Comparison of ENCODE assay signal across 8 cellular contexts in the genomic region with DNA sequence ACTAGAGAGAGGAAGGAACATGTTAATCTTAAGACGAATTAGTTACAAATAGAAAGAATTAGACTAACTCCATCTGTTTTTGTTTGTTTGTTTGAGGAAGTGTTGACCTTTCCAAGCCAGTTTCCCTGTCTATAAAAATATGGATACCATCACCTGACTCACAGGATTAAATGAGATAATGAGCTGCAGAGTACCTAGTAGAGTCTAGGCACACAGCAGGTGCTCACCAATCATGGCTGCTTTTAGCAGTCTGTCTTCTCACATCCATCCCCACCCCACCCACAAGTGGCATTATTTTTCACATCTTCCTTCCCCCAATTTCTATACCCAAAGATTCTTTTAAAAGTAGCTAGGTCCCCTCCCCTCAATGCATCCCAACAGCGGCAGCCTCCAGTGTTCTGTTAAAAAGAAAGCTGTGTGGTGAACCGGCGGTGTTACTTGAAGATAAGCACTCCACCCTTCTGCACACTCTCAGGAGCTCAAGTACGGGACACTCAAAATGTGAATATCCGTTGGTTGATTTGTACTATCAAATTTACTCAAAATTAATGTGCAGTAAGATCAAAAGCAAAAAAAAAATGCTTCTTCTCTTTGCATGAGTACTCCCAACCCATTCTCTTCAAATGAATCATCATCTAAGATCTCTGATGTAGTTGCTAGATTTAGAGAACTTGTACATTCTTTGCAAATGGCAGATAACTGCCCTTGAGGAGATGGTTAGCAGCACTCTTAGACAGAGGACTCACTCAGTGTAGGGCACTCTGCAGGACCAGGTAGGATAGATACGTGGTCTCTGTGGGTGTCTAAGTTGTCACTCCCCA.
DNase-seq lines count a peak whose midpoint lies in the region; ATAC-seq, FAIRE-seq and TF ChIP-seq lines count a peak whose summit lies in the region.

No MANE protein-coding gene starts in this region.

- H3K27me3 Mint-ChIP-seq in mesothelial cell of epicardium (ENCODE audit: low read depth): no peaks in the 10 kb centered on the region

- H3K4me1 ChIP-seq in A549 (peaks cover 68% of the 10 kb centered on the region), GM12878 (ENCODE audit: control insufficient read depth, insufficient read depth, low read length) (peaks cover 17% of the 10 kb centered on the region)

- H3K9ac ChIP-seq in GM12878 (ENCODE audit: control insufficient read depth, insufficient read depth, low read length): no peak overlapping the region; the same call in 1 of the 2 replicates

- H3K4me2 ChIP-seq in A549: peak overlapping the region; percentile 90
- H3K4me2 ChIP-seq in GM12878 (ENCODE audit: control insufficient read depth, insufficient read depth): peak overlapping the region; percentile 95

- RAD21 ChIA-PET in GM12878 (lab: Charles Lee; ENCODE audit: unreplicated experiment): interaction anchor here (0.7 to 2.0 kb wide), 11 partner anchors 9 to 72 kb away, joined by 3 to 20 read pairs (median 4); no protein-coding TSS in a partner anchor

- POLR2A ChIA-PET in A549 (lab: Yijun Ruan, JAX): interaction anchor here (0.6 kb wide), 1 partner anchor 86 kb away, joined by 6 read pairs; no protein-coding TSS in a partner anchor
- POLR2A ChIA-PET in GM12878 (lab: Charles Lee): interaction anchor here (0.7 to 4.4 kb wide), 7 partner anchors 9 to 58 kb away, joined by 3 to 30 read pairs (median 4); no protein-coding TSS in a partner anchor

- no TSS peak for BruUV-seq in GM12878 (replicated peaks; lab: Mats Ljungman, UMichigan)

- intact Hi-C loops in GM12878 (cut with micrococcal nuclease; ENCODE audit: unreplicated experiment): loop anchor here (2.0 kb wide), 1 partner anchor 34 kb away; no protein-coding TSS in a partner anchor

- no peaks in the 10 kb centered on the region for H3K9me3 Mint-ChIP-seq in mesothelial cell of epicardium

- no peak for TF ChIP-seq RAD21 in A549 (conservative IDR thresholded peaks at IDR 0.05 in 1 of 2, IDR thresholded peaks at IDR 0.05 in 1 of 2)
- TF ChIP-seq RAD21 in GM12878 (IDR thresholded peaks at IDR 0.05; ENCODE audit: insufficient read depth, low read depth, low read length): no peak

- FAIRE-seq in A549 (lab: Jason Lieb, UNC) (no peak), GM12878 (lab: Jason Lieb, UNC) (peak; percentile 87)

- peaks cover 79% of the 10 kb centered on the region for H3K79me2 ChIP-seq in GM12878 (ENCODE audit: control insufficient read depth, insufficient read depth, low read length)

- in situ Hi-C loops in GM12878 (cut with MboI): no loop called here

- SMC1A ChIA-PET in GM12878 (lab: Charles Lee; ENCODE audit: uncharacterized antibody, unreplicated experiment): interaction anchor here (0.9 to 5.2 kb wide), 21 partner anchors 8 to 116 kb away, joined by 3 to 36 read pairs (median 6); no protein-coding TSS in a partner anchor

- ATAC-seq in A549 (peak in 1 of 2 experiments; percentile 12; a peak in 3 of 6 replicates), GM18861 (IDR thresholded peaks at IDR 0.05; ENCODE audit: unreplicated experiment) (peak; percentile 78), HG03095 (IDR thresholded peaks at IDR 0.05; ENCODE audit: unreplicated experiment) (peak; percentile 61), GM12878 (peak; percentile 92)

- no peak for TF ChIP-seq CTCF in A549 (IDR thresholded peaks at IDR 0.05)
- no peak for TF ChIP-seq CTCF in GM12878 (IDR thresholded peaks at IDR 0.05 in 2 of 3, conservative IDR thresholded peaks at IDR 0.05 in 1 of 3; ENCODE audit: control insufficient read depth in 2 of 3, extremely low read depth in 1 of 3, insufficient read depth in 1 of 3, low read depth in 3 of 3, low read length in 3 of 3)
- TF ChIP-seq CTCF in mesothelial cell of epicardium (IDR thresholded peaks at IDR 0.05; ENCODE audit: unreplicated experiment): no peak
- no peak for TF ChIP-seq CTCF in coronary artery (IDR thresholded peaks at IDR 0.05)

- H3K4me1 Mint-ChIP-seq in mesothelial cell of epicardium: peaks cover 4% of the 10 kb centered on the region

- H3K4me3 Mint-ChIP-seq in mesothelial cell of epicardium: no peak overlapping the region

- no peaks in the 10 kb centered on the region for H3K36me3 Mint-ChIP-seq in mesothelial cell of epicardium

- peaks cover 0 to 5% of the 10 kb centered on the region in 2 experiments; a peak in 2 of 4 replicates for H3K36me3 ChIP-seq in GM12878 (ENCODE audit: control insufficient read depth in 2 of 2, insufficient read depth in 2 of 2, low read length in 1 of 2)

- H3K27me3 ChIP-seq in GM12878 (replicated peaks in 1 of 2; ENCODE audit: control insufficient read depth in 2 of 2, insufficient read depth in 2 of 2, low read length in 1 of 2): no peaks in the 10 kb centered on the region

- no peak for TF ChIP-seq EP300 in A549 (IDR thresholded peaks at IDR 0.05)
- 0 out of 4 replicates have a peak, but pooled peaks of 1 of the 2 experiments have one; percentile 16 for TF ChIP-seq EP300 in GM12878 (IDR thresholded peaks at IDR 0.05; ENCODE audit: borderline replicate concordance in 1 of 2, control insufficient read depth in 1 of 2, low read depth in 2 of 2, low read length in 2 of 2)

- H3K4me3 ChIP-seq in A549: no peak overlapping the region
- H3K4me3 ChIP-seq in GM12878: peak overlapping the region; percentile 4; the same call in 1 of the 2 replicates
- no peak overlapping the region for H3K4me3 ChIP-seq in coronary artery

- 77% methylated on average over 7 of the region's 7 CpGs for WGBS in A549 (ENCODE audit: missing lambda C conversion rate)
- 0% methylated on average over 7 of the region's 7 CpGs for WGBS in GM12878 (ENCODE audit: insufficient coverage, insufficient replicate concordance, low lambda C conversion rate, missing lambda C conversion rate)

- H3K27ac ChIP-seq in A549 (peak overlapping the region; percentile 48 to 86; a peak in 4 of 6 replicates), GM12878 (ENCODE audit: control insufficient read depth, insufficient read depth) (peak overlapping the region; percentile 65), coronary artery (no peak overlapping the region)

- DNase-seq in A549 (ENCODE audit: low read depth in 1 of 2, low spot score in 1 of 2) (no peak), GM12878 (ENCODE audit: low read depth, low spot score) (no peak), COLO668 (lab: John Stamatoyannopoulos, UW; ENCODE audit: unreplicated experiment) (no peak), mesothelial cell of epicardium (ENCODE audit: low spot score in 2 of 2, unreplicated experiment in 2 of 2) (no peak), coronary artery (ENCODE audit: low spot score) (no peak), activated gamma-delta T cell treated with Interleukin-2 at 50 U/mL for 16 hours (no peak)

- TF ChIP-seq POLR2A in A549 (IDR thresholded peaks at IDR 0.05; ENCODE audit: low read length): no peak
- no peak for TF ChIP-seq POLR2A in GM12878 (IDR thresholded peaks at IDR 0.05; ENCODE audit: low read depth, low read length)

- H4K20me1 ChIP-seq in GM12878 (ENCODE audit: control insufficient read depth, insufficient read depth): no peaks in the 10 kb centered on the region

- H3K9me3 ChIP-seq in A549 (no peaks in the 10 kb centered on the region), GM12878 (replicated peaks; ENCODE audit: control insufficient read depth, insufficient read depth, low read length) (no peaks in the 10 kb centered on the region)

- no peak overlapping the region; the same call in 1 of the 2 replicates for H2AFZ ChIP-seq in GM12878 (ENCODE audit: control insufficient read depth, low read depth, low read length)

- H3K27ac Mint-ChIP-seq in mesothelial cell of epicardium: no peak overlapping the region

- CTCF ChIA-PET in A549 (lab: Yijun Ruan, JAX) (interaction anchor here (1.1 to 1.2 kb wide), 2 partner anchors 19 to 29 kb away, joined by 4 to 6 read pairs; no protein-coding TSS in a partner anchor), GM12878 (lab: Yijun Ruan, JAX) (interaction anchor here (1.0 to 3.1 kb wide), 5 partner anchors 10 to 29 kb away, joined by 3 to 14 read pairs (median 11); no protein-coding TSS in a partner anchor)

TF ChIP-seq in A549, 52 proteins besides CTCF, POLR2A, EP300 and RAD21:
- TF ChIP-seq ZFP36 (IDR thresholded peaks at IDR 0.05; ENCODE audit: borderline replicate concordance, partially characterized antibody) (no peak), JUNB (IDR thresholded peaks at IDR 0.05) (0 out of 2 replicates have a peak, but pooled peaks have one; percentile 16)

TF ChIP-seq in GM12878, 131 proteins besides CTCF, POLR2A, EP300 and RAD21 (continues in another document):
- TF ChIP-seq MEF2B (IDR thresholded peaks at IDR 0.05; ENCODE audit: partially characterized antibody, poor library complexity, severe bottlenecking) (no peak), RUNX3 (IDR thresholded peaks at IDR 0.05; ENCODE audit: low read length) (peak; percentile 83), ZNF384 (IDR thresholded peaks at IDR 0.05; ENCODE audit: borderline replicate concordance, low read depth, low read length) (peak; percentile 45; the same call in 1 of the 2 replicates), HDGF (IDR thresholded peaks at IDR 0.05) (no peak), ZNF622 (IDR thresholded peaks at IDR 0.05) (no peak), TCF12 (IDR thresholded peaks at IDR 0.05; ENCODE audit: low read depth, low read length) (no peak)
- TF ChIP-seq, protein P1, sequence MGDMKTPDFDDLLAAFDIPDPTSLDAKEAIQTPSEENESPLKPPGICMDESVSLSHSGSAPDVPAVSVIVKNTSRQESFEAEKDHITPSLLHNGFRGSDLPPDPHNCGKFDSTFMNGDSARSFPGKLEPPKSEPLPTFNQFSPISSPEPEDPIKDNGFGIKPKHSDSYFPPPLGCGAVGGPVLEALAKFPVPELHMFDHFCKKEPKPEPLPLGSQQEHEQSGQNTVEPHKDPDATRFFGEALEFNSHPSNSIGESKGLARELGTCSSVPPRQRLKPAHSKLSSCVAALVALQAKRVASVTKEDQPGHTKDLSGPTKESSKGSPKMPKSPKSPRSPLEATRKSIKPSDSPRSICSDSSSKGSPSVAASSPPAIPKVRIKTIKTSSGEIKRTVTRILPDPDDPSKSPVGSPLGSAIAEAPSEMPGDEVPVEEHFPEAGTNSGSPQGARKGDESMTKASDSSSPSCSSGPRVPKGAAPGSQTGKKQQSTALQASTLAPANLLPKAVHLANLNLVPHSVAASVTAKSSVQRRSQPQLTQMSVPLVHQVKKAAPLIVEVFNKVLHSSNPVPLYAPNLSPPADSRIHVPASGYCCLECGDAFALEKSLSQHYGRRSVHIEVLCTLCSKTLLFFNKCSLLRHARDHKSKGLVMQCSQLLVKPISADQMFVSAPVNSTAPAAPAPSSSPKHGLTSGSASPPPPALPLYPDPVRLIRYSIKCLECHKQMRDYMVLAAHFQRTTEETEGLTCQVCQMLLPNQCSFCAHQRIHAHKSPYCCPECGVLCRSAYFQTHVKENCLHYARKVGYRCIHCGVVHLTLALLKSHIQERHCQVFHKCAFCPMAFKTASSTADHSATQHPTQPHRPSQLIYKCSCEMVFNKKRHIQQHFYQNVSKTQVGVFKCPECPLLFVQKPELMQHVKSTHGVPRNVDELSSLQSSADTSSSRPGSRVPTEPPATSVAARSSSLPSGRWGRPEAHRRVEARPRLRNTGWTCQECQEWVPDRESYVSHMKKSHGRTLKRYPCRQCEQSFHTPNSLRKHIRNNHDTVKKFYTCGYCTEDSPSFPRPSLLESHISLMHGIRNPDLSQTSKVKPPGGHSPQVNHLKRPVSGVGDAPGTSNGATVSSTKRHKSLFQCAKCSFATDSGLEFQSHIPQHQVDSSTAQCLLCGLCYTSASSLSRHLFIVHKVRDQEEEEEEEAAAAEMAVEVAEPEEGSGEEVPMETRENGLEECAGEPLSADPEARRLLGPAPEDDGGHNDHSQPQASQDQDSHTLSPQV (IDR thresholded peaks at IDR 0.05): no peak

Comparison
In these comparisons a context has a peak if more than half of its experiments do, and no peak if none do; other contexts are left out.
1. H3K27ac ChIP-seq: peak in A549 (2 of 2) and GM12878 (single experiment); none in coronary artery (0 of 2).
2. Of the 24 proteins assayed by ChIP-seq in both GM12878 and A549: peak only in GM12878: none; only in A549: none; in both: JUNB; in neither: 22; mixed calls (peak in some experiments, not most) for 1.